1 cellular context compared by ENCODE assay signal in the genomic region with DNA sequence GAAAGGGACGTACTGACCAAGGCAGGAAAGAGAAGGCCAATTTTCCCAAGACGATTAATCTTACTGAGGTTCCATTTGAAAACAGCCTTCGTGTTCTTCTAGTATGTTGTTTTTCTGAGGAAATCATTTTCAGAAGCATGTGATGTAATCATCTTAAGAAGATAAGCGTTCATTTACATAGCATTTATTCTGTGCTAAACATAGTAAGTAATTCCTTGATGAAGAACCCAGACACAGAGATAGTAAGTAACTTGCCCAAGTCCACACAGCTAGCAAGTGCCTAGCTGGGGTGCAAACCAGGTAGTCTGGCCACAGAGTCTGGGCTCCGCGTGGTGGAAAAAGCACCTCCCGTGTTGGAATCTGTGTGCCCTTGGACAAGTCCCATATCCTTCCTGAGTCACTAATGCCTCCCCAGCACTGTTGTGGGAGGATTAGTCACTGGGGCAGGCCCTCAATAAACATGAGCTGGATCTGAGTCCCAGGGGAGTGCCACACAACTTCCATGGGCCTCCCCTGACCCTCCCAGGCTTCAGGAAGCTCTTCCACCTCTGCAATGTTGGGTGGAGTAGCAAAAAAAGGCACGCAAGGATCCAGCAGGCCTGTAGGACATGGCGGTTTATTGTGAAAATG.
TF ChIP-seq lines count a peak whose summit lies in the region.

No MANE protein-coding gene starts in this region.

TF ChIP-seq in HCT116, 20 proteins besides CTCF, POLR2A, EP300 and RAD21 (continued from another document):
- no peak for TF ChIP-seq ZBTB33 (IDR thresholded peaks at IDR 0.05; ENCODE audit: extremely low read depth, insufficient replicate concordance, low read length)
- TF ChIP-seq ZNF274 (IDR thresholded peaks at IDR 0.05; ENCODE audit: low read depth, low read length) = no peak
- peak; percentile 88 for TF ChIP-seq JUND (IDR thresholded peaks at IDR 0.05)
- TF ChIP-seq SIN3A (IDR thresholded peaks at IDR 0.05; ENCODE audit: low read depth) = peak; percentile 57; the same call in 1 of the 2 replicates
- TF ChIP-seq, protein P1, sequence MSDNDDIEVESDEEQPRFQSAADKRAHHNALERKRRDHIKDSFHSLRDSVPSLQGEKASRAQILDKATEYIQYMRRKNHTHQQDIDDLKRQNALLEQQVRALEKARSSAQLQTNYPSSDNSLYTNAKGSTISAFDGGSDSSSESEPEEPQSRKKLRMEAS (IDR thresholded peaks at IDR 0.05) = peak; percentile 83
